Comparison of ENCODE assay signal across 8 cellular contexts in the genomic region with DNA sequence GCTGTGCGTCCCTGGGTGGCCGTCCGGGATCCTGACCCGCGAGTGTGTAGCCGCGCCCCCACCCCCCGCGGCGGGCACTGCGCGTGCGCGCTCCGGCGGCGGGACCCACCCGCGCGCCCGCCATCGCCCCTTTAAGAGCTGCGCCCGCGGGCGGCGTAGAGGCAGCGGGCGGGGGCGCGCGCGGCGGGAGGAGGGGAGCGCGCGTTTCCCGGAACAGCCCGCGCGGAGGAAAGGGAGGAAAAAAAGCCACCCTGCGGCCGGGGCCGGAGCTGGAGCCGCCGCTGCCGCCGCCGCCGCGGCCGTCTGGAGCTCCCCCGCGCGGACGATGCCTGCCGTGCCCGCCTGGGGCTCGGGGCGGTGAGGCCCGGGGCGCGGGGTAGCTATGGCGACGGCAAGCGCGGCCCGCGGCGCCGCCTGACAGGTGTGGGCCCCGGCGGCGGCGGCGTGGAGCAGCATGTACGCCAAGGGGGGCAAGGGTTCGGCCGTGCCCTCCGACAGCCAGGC. TPM values are rescaled to one million over a fixed set of nuclear protein-coding genes. Genes with fewer than 3 reads are reported as not detected.
A peak's percentile ranks its signal among the peaks of the same experiment; 100 is the strongest.
DNase-seq lines count a peak whose midpoint lies in the region; ATAC-seq and TF ChIP-seq lines count a peak whose summit lies in the region.

Gene SSBP4, plus strand, starts transcription at position 204 of the 504 bp plus-strand sequence. Its CDS starts 251 bp downstream, at position 455.

- in situ Hi-C loops in Panc1 (cut with HindIII; ENCODE audit: low pct_unique_long_range_greater_than_20kb, low sequenced_read_pairs): no loop called here

- H3K27ac ChIP-seq in AG04450 (ENCODE audit: low read depth, low read length) (peak within 1 kb of the TSS; percentile 47), HUES48 (ENCODE audit: low read depth, low read length) (no peak within 1 kb of the TSS), Panc1 (ENCODE audit: low read length) (peak within 1 kb of the TSS; percentile 86), fibroblast of lung (ENCODE audit: insufficient read depth, low read length) (peak within 1 kb of the TSS; percentile 99)

- peaks cover 45% of the 10 kb centered on the region for H3K79me2 ChIP-seq in fibroblast of lung (ENCODE audit: control insufficient read depth, insufficient read depth, low read length)

- DNase-seq in AG04450 (ENCODE audit: low read depth, low spot score) (no peak), Panc1 (ENCODE audit: low read depth, low spot score) (no peak), fibroblast of lung (ENCODE audit: low read depth in 2 of 2) (peak; percentile 75 to 78), naive B cell (peak; percentile 77), superior temporal gyrus (ENCODE audit: extremely low spot score) (peak; percentile 62)

- H3K36me3 ChIP-seq in HUES48 (ENCODE audit: control insufficient read depth, insufficient read depth, low read length) (no peaks in the 10 kb centered on the region), Panc1 (ENCODE audit: control insufficient read depth, insufficient read depth, low read length) (peaks cover 2% of the 10 kb centered on the region; the same call in 1 of the 2 replicates), fibroblast of lung (ENCODE audit: control insufficient read depth, insufficient read depth, low read length) (peaks cover 2% of the 10 kb centered on the region)

- H3K4me1 Mint-ChIP-seq in activated T-helper 17 cell treated with anti-CD3 and anti-CD28 coated beads, Interleukin-2, amount 50 U/mL, for 72 hours: peaks cover 31% of the 10 kb centered on the region
- peaks cover 49 to 74% (median 69%) of the 10 kb centered on the region in 3 donors for H3K4me1 Mint-ChIP-seq in naive B cell

- H3K9me3 Mint-ChIP-seq in activated T-helper 17 cell treated with anti-CD3 and anti-CD28 coated beads, Interleukin-2, amount 50 U/mL, for 72 hours: no peaks in the 10 kb centered on the region
- H3K9me3 Mint-ChIP-seq in naive B cell: no peaks in the 10 kb centered on the region

- H3K4me2 ChIP-seq in fibroblast of lung (ENCODE audit: extremely low read depth, insufficient read depth, low read length): peak within 1 kb of the TSS; percentile 82

- H3K9ac ChIP-seq in HUES48 (ENCODE audit: low read depth, low read length) (no peak within 1 kb of the TSS), fibroblast of lung (ENCODE audit: insufficient read depth, low read length) (peak within 1 kb of the TSS; percentile 80)

- ATAC-seq in GM18861 (IDR thresholded peaks at IDR 0.05; ENCODE audit: unreplicated experiment): peak; percentile 31
- peak; percentile 22 for ATAC-seq in Panc1
- ATAC-seq in activated T-helper 17 cell treated with anti-CD3 and anti-CD28 coated beads, Interleukin-2, amount 50 U/mL, for 72 hours (replicated peaks): peak; percentile 57
- ATAC-seq in naive B cell (ENCODE audit: low read depth in 2 of 2): peak; percentile 77 to 79

- POLR2A ChIA-PET in AG04450 (lab: Yijun Ruan, JAX): interaction anchor here (0.6 to 1.8 kb wide), 5 partner anchors 9 to 139 kb away, joined by 3 to 14 read pairs (median 6); partner anchors contain the start of genes GDF15 and JUND
- POLR2A ChIA-PET in Panc1 (lab: Charles Lee): no interaction called here

- H3K4me3 ChIP-seq in AG04450 (ENCODE audit: low read depth, low read length) (peak within 1 kb of the TSS; percentile 71), HUES48 (ENCODE audit: low read depth, low read length) (peak within 1 kb of the TSS; percentile 47), Panc1 (ENCODE audit: low read depth in 2 of 2, low read length in 2 of 2) (peak within 1 kb of the TSS; percentile 65 to 73), fibroblast of lung (replicated peaks in 1 of 4; ENCODE audit: control extremely low read depth in 1 of 4, insufficient read depth in 1 of 4, low read depth in 3 of 4, low read length in 4 of 4) (peak within 1 kb of the TSS; percentile 48 to 77 (median 68))

- peak within 1 kb of the TSS; percentile 6 for H2AFZ ChIP-seq in fibroblast of lung (ENCODE audit: low read length)

- no peaks in the 10 kb centered on the region for H3K27me3 ChIP-seq in AG04450 (ENCODE audit: control insufficient read depth, insufficient read depth, low read length)
- H3K27me3 ChIP-seq in HUES48 (ENCODE audit: control insufficient read depth, insufficient read depth, low read length): peaks cover 27% of the 10 kb centered on the region
- H3K27me3 ChIP-seq in Panc1 (ENCODE audit: control insufficient read depth, insufficient read depth, low read length): no peaks in the 10 kb centered on the region
- H3K27me3 ChIP-seq in fibroblast of lung (ENCODE audit: control insufficient read depth, insufficient read depth, low read length): no peaks in the 10 kb centered on the region

- peak within 1 kb of the TSS; percentile 97 for H3K4me3 Mint-ChIP-seq in activated T-helper 17 cell treated with anti-CD3 and anti-CD28 coated beads, Interleukin-2, amount 50 U/mL, for 72 hours
- H3K4me3 Mint-ChIP-seq in naive B cell: peak within 1 kb of the TSS; percentile 66 to 91 (median 87)

- intact Hi-C loops in Panc1 (cut with micrococcal nuclease; ENCODE audit: unreplicated experiment): no loop called here

- H3K27me3 Mint-ChIP-seq in activated T-helper 17 cell treated with anti-CD3 and anti-CD28 coated beads, Interleukin-2, amount 50 U/mL, for 72 hours: no peaks in the 10 kb centered on the region
- H3K27me3 Mint-ChIP-seq in naive B cell: peaks cover 28 to 49% (median 39%) of the 10 kb centered on the region in 3 donors

- H4K20me1 ChIP-seq in fibroblast of lung (ENCODE audit: control insufficient read depth, extremely low read depth, insufficient read depth, low read length): no peaks in the 10 kb centered on the region

- H3K4me1 ChIP-seq in HUES48 (ENCODE audit: control insufficient read depth, insufficient read depth, low read length): peaks cover 28% of the 10 kb centered on the region
- peaks cover 46% of the 10 kb centered on the region for H3K4me1 ChIP-seq in Panc1 (ENCODE audit: control insufficient read depth, insufficient read depth, low read length)
- H3K4me1 ChIP-seq in fibroblast of lung (ENCODE audit: control insufficient read depth, extremely low read depth, insufficient read depth, low read length): peaks cover 41% of the 10 kb centered on the region

- H3K36me3 Mint-ChIP-seq in activated T-helper 17 cell treated with anti-CD3 and anti-CD28 coated beads, Interleukin-2, amount 50 U/mL, for 72 hours (ENCODE audit: low read depth): peaks cover 26% of the 10 kb centered on the region
- H3K36me3 Mint-ChIP-seq in naive B cell: no peaks in the 10 kb centered on the region

- TF ChIP-seq CTCF in AG04450 (IDR thresholded peaks at IDR 0.05; ENCODE audit: low read depth, low read length) (0 out of 2 replicates have a peak, but pooled peaks have one; percentile 18), Panc1 (IDR thresholded peaks at IDR 0.05) (no peak; the same call in 1 of the 2 replicates), fibroblast of lung (conservative IDR thresholded peaks at IDR 0.05 in 1 of 2, IDR thresholded peaks at IDR 0.05 in 1 of 2; ENCODE audit: low read depth in 1 of 2, low read length in 2 of 2) (no peak)

- peak within 1 kb of the TSS; percentile 95 for H3K27ac Mint-ChIP-seq in activated T-helper 17 cell treated with anti-CD3 and anti-CD28 coated beads, Interleukin-2, amount 50 U/mL, for 72 hours
- H3K27ac Mint-ChIP-seq in naive B cell: peak within 1 kb of the TSS; percentile 11 to 80 (median 75)

- no TSS peak for BruUV-seq in Panc1 (replicated peaks; lab: Mats Ljungman, UMichigan)

- H3K9me3 ChIP-seq in AG04450 (ENCODE audit: control insufficient read depth, insufficient read depth, low read length) (no peaks in the 10 kb centered on the region; the same call in 1 of the 2 replicates), HUES48 (ENCODE audit: control insufficient read depth, insufficient read depth, low read length) (no peaks in the 10 kb centered on the region), Panc1 (ENCODE audit: control insufficient read depth, insufficient read depth, low read depth, low read length) (no peaks in the 10 kb centered on the region), fibroblast of lung (ENCODE audit: control insufficient read depth, insufficient read depth, low read depth, low read length) (no peaks in the 10 kb centered on the region)

- CTCF ChIA-PET in AG04450 (lab: Charles Lee) (interaction anchor here (0.8 to 2.0 kb wide), 3 partner anchors 17 to 140 kb away, joined by 3 to 5 read pairs (median 5); no protein-coding TSS in a partner anchor), Panc1 (lab: Charles Lee) (no interaction called here)

RNA-seq across cellular contexts. Expression of gene SSBP4, which starts in this region (rescaled TPM):
- polyA plus RNA-seq in AG04450 (2011; rRNA removed): 9.4 and 12.6 TPM in 2 replicates
- polyA minus RNA-seq in AG04450 (2011; rRNA and poly(A)+ RNA removed): 18.0 and 18.5 TPM in 2 replicates
- total RNA-seq in Panc1 (2021; ENCODE audit: unreplicated experiment): 128 TPM
- polyA plus RNA-seq in Panc1 (2012; ENCODE audit: insufficient read length): 185 TPM
- total RNA-seq in activated T-helper 17 cell treated with anti-CD3 and anti-CD28 coated beads, Interleukin-2, amount 50 U/mL, for 72 hours: 100 to 1,000 TPM in 1 of 2 donors, 10 to 100 TPM in 1; 73.8 to 169 TPM
- 58.6 and 76.5 TPM in 2 replicates for total RNA-seq in fibroblast of lung
- 12.8 and 16.5 TPM in 2 replicates for polyA plus RNA-seq in fibroblast of lung
- 42.1 and 59.3 TPM in 2 replicates for polyA plus RNA-seq in fibroblast of lung (2012)
- polyA minus RNA-seq in fibroblast of lung (ENCODE audit: low replicate concordance): 11.0 and 12.0 TPM in 2 replicates
- 10 to 100 TPM; 54.7 to 78.0 (median 61.8) TPM for polyA plus RNA-seq in naive B cell (ENCODE audit: low read depth in 6 of 6)

Comparison
In these comparisons a context has a peak if more than half of its experiments do, and no peak if none do; other contexts are left out.
1. DNase-seq: peak in fibroblast of lung (2 of 2), naive B cell (single experiment) and superior temporal gyrus (single experiment); none in AG04450 (single experiment) and Panc1 (single experiment).
2. ATAC-seq: peak in every context shown above with its lines; median percentile 78 in naive B cell; 57 in activated T-helper 17 cell treated with anti-CD3 and anti-CD28 coated beads, Interleukin-2, amount 50 U/mL, for 72 hours; 31 in GM18861; 22 in Panc1.
3. Peak in every context shown above with its lines, with median percentiles within 50 percentile points of each other: H3K4me3 ChIP-seq.